22 cellular contexts compared by ENCODE assay signal in the genomic region with DNA sequence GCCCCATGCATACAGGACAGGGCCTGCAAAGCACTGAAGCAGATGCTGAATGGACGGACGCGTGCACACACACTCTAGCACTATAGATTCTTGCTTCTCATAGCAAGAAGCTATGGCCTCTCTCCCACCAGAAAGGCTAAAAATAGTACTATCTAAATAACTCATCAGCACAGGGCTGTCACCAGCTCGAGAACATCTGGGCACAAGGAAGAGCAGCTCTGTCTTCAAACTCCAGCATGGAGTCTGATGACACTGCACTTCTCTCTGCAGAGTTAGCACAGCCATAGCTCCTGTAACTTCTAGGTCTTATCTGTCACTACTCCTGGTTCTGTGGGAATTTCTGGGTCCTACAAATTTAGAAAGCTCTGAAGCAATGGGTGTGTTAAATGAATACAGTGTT.
DNase-seq lines count a peak whose midpoint lies in the region; ATAC-seq, FAIRE-seq and TF ChIP-seq lines count a peak whose summit lies in the region.
"Had no signal": no experiment of that assay in that cellular context is flagged by ENCODE, and none has a peak within 500 bp of the region (broad histone marks: within the 10 kb centered on the region; RNA-seq: fewer than 3 reads in every experiment).

No MANE protein-coding gene starts in this region.

- no peaks in the 10 kb centered on the region for H3K9me1 ChIP-seq in K562 (ENCODE audit: control insufficient read depth, insufficient read depth, low read length)

- no peak for TF ChIP-seq POLR2A in HepG2 (IDR thresholded peaks at IDR 0.05; ENCODE audit: insufficient read depth in 1 of 2, low read depth in 2 of 2, low read length in 2 of 2)
- TF ChIP-seq POLR2A in right lobe of liver (IDR thresholded peaks at IDR 0.05), result no peak
- no peak for TF ChIP-seq POLR2A in K562 (conservative IDR thresholded peaks at IDR 0.05)

- TF ChIP-seq EP300 in HepG2 (IDR thresholded peaks at IDR 0.05; ENCODE audit: low read depth in 2 of 2, low read length in 2 of 2) (no peak), HepG2 (CRISPR knock-in tag; IDR thresholded peaks at IDR 0.05; ENCODE audit: borderline replicate concordance) (no peak), K562 (IDR thresholded peaks at IDR 0.05; ENCODE audit: low read length) (no peak)

- H3K4me2 ChIP-seq in HepG2 (ENCODE audit: low read depth, low read length) (peak overlapping the region; percentile 53; the same call in 1 of the 2 replicates), K562 (ENCODE audit: insufficient read depth, low read length) (no peak overlapping the region; the same call in 1 of the 2 replicates), parathyroid adenoma (ENCODE audit: low read length) (peak overlapping the region; percentile 18)
- H3K4me2 ChIP-seq: A549 had no signal

- CTCF ChIA-PET in HepG2 (lab: Yijun Ruan, JAX; ENCODE audit: low intra/inter-chr PET ratio, low total read pairs) (no interaction called here), K562 (lab: Yijun Ruan, JAX; ENCODE audit: low intra/inter-chr PET ratio) (no interaction called here)

- intact Hi-C loops in HepG2 (cut with micrococcal nuclease; ENCODE audit: unreplicated experiment) (no loop called here), right lobe of liver (cut with DNase I) (no loop called here), K562 (cut with micrococcal nuclease) (no loop called here)

- BruUV-seq in HepG2 (replicated peaks; lab: Mats Ljungman, UMichigan) (no TSS peak), K562 (replicated peaks; lab: Mats Ljungman, UMichigan) (no TSS peak)

- H3K9me3 ChIP-seq in HepG2 (ENCODE audit: low read length) (no peaks in the 10 kb centered on the region), right lobe of liver (no peaks in the 10 kb centered on the region), K562 (replicated peaks; ENCODE audit: control insufficient read depth, insufficient read depth, low read depth, low read length) (no peaks in the 10 kb centered on the region), parathyroid adenoma (ENCODE audit: control insufficient read depth, low read length) (no peaks in the 10 kb centered on the region)
- H3K9me3 ChIP-seq: A549 had no signal

- POLR2A ChIA-PET in HepG2 (lab: Yijun Ruan, JAX) (interaction anchor here (1.0 to 1.8 kb wide), 4 partner anchors 10 to 132 kb away, joined by 3 to 7 read pairs (median 4); no protein-coding TSS in a partner anchor), K562 (lab: Yijun Ruan, JAX) (interaction anchor here (1.0 kb wide), 1 partner anchor 127 kb away, joined by 3 read pairs; no protein-coding TSS in a partner anchor)

- DNase-seq in HepG2 (ENCODE audit: low spot score) (no peak), right lobe of liver (no peak), K562 (ENCODE audit: extremely low read depth in 1 of 4, low spot score in 3 of 4) (peak in 2 of 4 experiments; percentile 7), globus pallidus (ENCODE audit: low spot score) (no peak), H7 (no peak)
- DNase-seq: 8988T; C1 segment of cervical spinal cord; Calu3; CD4-positive, alpha-beta memory T cell; COR-L47; DMS79; EL; GDM1; GM23248; H9 had no signal

- peaks cover 5% of the 10 kb centered on the region for H3K79me2 ChIP-seq in HepG2 (ENCODE audit: insufficient read depth, low read length)
- no peaks in the 10 kb centered on the region for H3K79me2 ChIP-seq in K562 (ENCODE audit: control insufficient read depth, insufficient read depth, low read length)
- H3K79me2 ChIP-seq in parathyroid adenoma, result peaks cover 27% of the 10 kb centered on the region

- WGBS in HepG2 (ENCODE audit: low lambda C conversion rate), result 86% methylated on average over 4 of the region's 4 CpGs
- 80% methylated on average over 4 of the region's 4 CpGs for WGBS in right lobe of liver (ENCODE audit: insufficient coverage, low coverage, low lambda C conversion rate, missing lambda C conversion rate)
- 21% methylated on average over 4 of the region's 4 CpGs for WGBS in K562 (ENCODE audit: insufficient coverage, low coverage, missing lambda C conversion rate)

- H3K9ac ChIP-seq in HepG2 (ENCODE audit: insufficient read depth, low read depth, low read length) (no peak overlapping the region), K562 (ENCODE audit: insufficient read depth in 1 of 2, low read depth in 2 of 2, low read length in 2 of 2) (no peak overlapping the region), parathyroid adenoma (no peak overlapping the region)
- H3K9ac ChIP-seq: GM23248 had no signal

- ATAC-seq in HepG2 (no peak), right lobe of liver (no peak), K562 (no peak), HG03039 (IDR thresholded peaks at IDR 0.05; ENCODE audit: unreplicated experiment) (no peak)
- ATAC-seq: A549, GM12878, HCT116 had no signal

- H4K20me1 ChIP-seq in HepG2 (ENCODE audit: insufficient read depth, low read length) (no peaks in the 10 kb centered on the region), K562 (replicated peaks; ENCODE audit: control insufficient read depth, insufficient read depth, low read length) (no peaks in the 10 kb centered on the region)

- FAIRE-seq in HepG2 (lab: Jason Lieb, UNC), result no peak
- peak; percentile 64 for FAIRE-seq in K562 (lab: Jason Lieb, UNC)
- FAIRE-seq: A549, GM12878, GM19239, H1 had no signal

- TF ChIP-seq RAD21 in HepG2 (CRISPR knock-in tag; IDR thresholded peaks at IDR 0.05), result no peak
- TF ChIP-seq RAD21 in K562 (CRISPR knock-in tag; conservative IDR thresholded peaks at IDR 0.05 in 1 of 2, IDR thresholded peaks at IDR 0.05 in 1 of 2), result no peak

- no peak overlapping the region for H3K4me3 ChIP-seq in HepG2 (replicated peaks in 1 of 3; ENCODE audit: insufficient read depth in 1 of 3, low read depth in 2 of 3, low read length in 3 of 3)
- H3K4me3 ChIP-seq in right lobe of liver, result no peak overlapping the region
- no peak overlapping the region for H3K4me3 ChIP-seq in K562
- no peak overlapping the region for H3K4me3 ChIP-seq in parathyroid adenoma (ENCODE audit: low read depth, low read length)
- no peak overlapping the region for H3K4me3 ChIP-seq in H7 (ENCODE audit: insufficient read depth, low read depth, low read length)
- H3K4me3 ChIP-seq: A549, GM12878, GM23248 had no signal

- no peaks in the 10 kb centered on the region for H3K27me3 ChIP-seq in HepG2 (ENCODE audit: control insufficient read depth in 1 of 2, insufficient read depth in 2 of 2, low read length in 2 of 2)
- no peaks in the 10 kb centered on the region for H3K27me3 ChIP-seq in right lobe of liver
- H3K27me3 ChIP-seq in K562 (ENCODE audit: control insufficient read depth in 2 of 2, insufficient read depth in 2 of 2, low read length in 2 of 2), result peaks cover 0 to 11% of the 10 kb centered on the region in 2 experiments; a peak in 2 of 5 replicates
- no peaks in the 10 kb centered on the region for H3K27me3 ChIP-seq in parathyroid adenoma (ENCODE audit: control insufficient read depth, insufficient read depth, low read length)
- no peaks in the 10 kb centered on the region for H3K27me3 ChIP-seq in H7 (ENCODE audit: control insufficient read depth, insufficient read depth, low read length)

- TF ChIP-seq CTCF in HepG2 (CRISPR knock-in tag; IDR thresholded peaks at IDR 0.05) (no peak), right lobe of liver (IDR thresholded peaks at IDR 0.05) (no peak), K562 (IDR thresholded peaks at IDR 0.05 in 2 of 3, conservative IDR thresholded peaks at IDR 0.05 in 1 of 3; ENCODE audit: insufficient read depth in 2 of 3, low read depth in 1 of 3, low read length in 3 of 3) (no peak), parathyroid adenoma (IDR thresholded peaks at IDR 0.05) (no peak)

- H3K36me3 ChIP-seq in HepG2 (replicated peaks in 1 of 2; ENCODE audit: control insufficient read depth in 1 of 2, insufficient read depth in 2 of 2, low read length in 2 of 2), result no peaks in the 10 kb centered on the region
- no peaks in the 10 kb centered on the region for H3K36me3 ChIP-seq in right lobe of liver
- no peaks in the 10 kb centered on the region for H3K36me3 ChIP-seq in K562 (ENCODE audit: control insufficient read depth, insufficient read depth, low read length)
- no peaks in the 10 kb centered on the region for H3K36me3 ChIP-seq in parathyroid adenoma (ENCODE audit: control insufficient read depth, insufficient read depth, low read length)
- no peaks in the 10 kb centered on the region for H3K36me3 ChIP-seq in H7 (replicated peaks; ENCODE audit: control insufficient read depth, insufficient read depth, low read length)

- H3K4me1 ChIP-seq in HepG2 (ENCODE audit: insufficient read depth, low read length) (peaks cover 66% of the 10 kb centered on the region), right lobe of liver (peaks cover 0 to 9% (median 3%) of the 10 kb centered on the region in 4 donors), K562 (replicated peaks in 1 of 2; ENCODE audit: control insufficient read depth in 2 of 2, insufficient read depth in 2 of 2, low read length in 2 of 2) (no peaks in the 10 kb centered on the region), parathyroid adenoma (peaks cover 15% of the 10 kb centered on the region)
- H3K4me1 ChIP-seq: A549 had no signal

- no peak overlapping the region for H3K27ac ChIP-seq in HepG2 (ENCODE audit: extremely low read length, insufficient read depth, low read length)
- H3K27ac ChIP-seq in right lobe of liver, result no peak overlapping the region
- no peak overlapping the region for H3K27ac ChIP-seq in K562 (ENCODE audit: extremely low read depth, low read depth, low read length)
- peak overlapping the region; percentile 4 for H3K27ac ChIP-seq in parathyroid adenoma
- H3K27ac ChIP-seq: A549, GM23248 had no signal

- in situ Hi-C loops in HepG2 (cut with HindIII; ENCODE audit: extremely low pct_ligation_motif_present, low pct_unique_long_range_greater_than_20kb) (no loop called here), K562 (cut with MboI) (no loop called here)

- no peak overlapping the region for H2AFZ ChIP-seq in HepG2 (ENCODE audit: low read length)
- H2AFZ ChIP-seq in K562 (ENCODE audit: low read depth, low read length), result no peak overlapping the region
- no peak overlapping the region for H2AFZ ChIP-seq in parathyroid adenoma
- H2AFZ ChIP-seq: GM23248 had no signal

TF ChIP-seq in K562, 482 proteins besides CTCF, POLR2A, EP300 and RAD21 (continues in another document):
- TF ChIP-seq ZNF79 (CRISPR knock-in tag; IDR thresholded peaks at IDR 0.05; ENCODE audit: low read depth), result no peak
- no peak for TF ChIP-seq SOX6 (IDR thresholded peaks at IDR 0.05)
- no peak for TF ChIP-seq STAT5A (IDR thresholded peaks at IDR 0.05; ENCODE audit: borderline replicate concordance, low read length)
- TF ChIP-seq TCFL5 (CRISPR knock-in tag; conservative IDR thresholded peaks at IDR 0.05), result no peak
- TF ChIP-seq RBM22 (IDR thresholded peaks at IDR 0.05; ENCODE audit: low read depth, low read length, poor library complexity, severe bottlenecking), result no peak
- no peak for TF ChIP-seq DIDO1 (tag; IDR thresholded peaks at IDR 0.05; ENCODE audit: low read depth)
- TF ChIP-seq RB1 (IDR thresholded peaks at IDR 0.05; ENCODE audit: low read depth), result no peak
- TF ChIP-seq ZNF217 (CRISPR knock-in tag; IDR thresholded peaks at IDR 0.05), result no peak
- TF ChIP-seq MAFG (tag; conservative IDR thresholded peaks at IDR 0.05), result peak; percentile 68; the same call in 1 of the 2 replicates
